Comparison of ENCODE assay signal across 21 cellular contexts in the genomic region with DNA sequence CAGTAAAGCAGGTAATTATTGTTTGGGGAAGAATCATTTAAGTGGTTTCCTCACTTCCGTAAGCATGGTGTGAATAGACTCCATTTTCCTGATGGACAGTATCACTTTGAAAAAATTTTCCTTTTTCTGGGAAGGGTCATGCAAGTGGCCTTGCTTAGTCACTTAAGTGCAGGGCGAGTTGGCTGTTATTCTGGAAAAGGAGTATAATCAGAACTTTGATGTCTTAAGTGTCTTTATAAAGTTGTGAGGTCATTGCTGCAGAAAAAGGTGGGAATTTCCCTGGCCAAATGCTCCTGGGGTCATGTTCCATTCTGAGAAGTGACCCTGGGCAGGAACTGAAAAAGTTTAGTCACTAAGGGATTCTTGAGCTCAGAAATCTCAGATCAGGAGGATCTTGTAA.
"Had no signal": no experiment of that assay in that cellular context is flagged by ENCODE, and none has a peak within 500 bp of the region (broad histone marks: within the 10 kb centered on the region; RNA-seq: fewer than 3 reads in every experiment).

No MANE protein-coding gene starts in this region.

- H3K4me1 ChIP-seq: SJSA1 had no signal

- H3K27ac ChIP-seq: SJSA1, SK-N-MC had no signal

- H3K27me3 ChIP-seq: SJSA1 had no signal

- FAIRE-seq: RCC 7860 had no signal

- DNase-seq: Karpas-422, KBM-7, MM.1S, NCI-H1092 treated with DMSO at 0.1 percent for 48 hours, NCI-H1436, NCI-H187, NCI-H2029, NCI-H2081 treated with DMSO at 0.1 percent for 48 hours, NCI-H2171, NCI-H226, NCI-H446, NCI-H510A, NCI-H524 treated with DMSO at 0.1 percent for 48 hours, NCI-H69, NCI-H774, Right ventricle myocardium superior, RPMI8226, SIG-M5 had no signal

- H3K36me3 ChIP-seq: SJSA1 had no signal

- H3K9me3 ChIP-seq: SJSA1 had no signal

- H3K4me3 ChIP-seq: SJSA1, SK-N-MC had no signal
